12 cellular contexts compared by ENCODE assay signal in the genomic region with DNA sequence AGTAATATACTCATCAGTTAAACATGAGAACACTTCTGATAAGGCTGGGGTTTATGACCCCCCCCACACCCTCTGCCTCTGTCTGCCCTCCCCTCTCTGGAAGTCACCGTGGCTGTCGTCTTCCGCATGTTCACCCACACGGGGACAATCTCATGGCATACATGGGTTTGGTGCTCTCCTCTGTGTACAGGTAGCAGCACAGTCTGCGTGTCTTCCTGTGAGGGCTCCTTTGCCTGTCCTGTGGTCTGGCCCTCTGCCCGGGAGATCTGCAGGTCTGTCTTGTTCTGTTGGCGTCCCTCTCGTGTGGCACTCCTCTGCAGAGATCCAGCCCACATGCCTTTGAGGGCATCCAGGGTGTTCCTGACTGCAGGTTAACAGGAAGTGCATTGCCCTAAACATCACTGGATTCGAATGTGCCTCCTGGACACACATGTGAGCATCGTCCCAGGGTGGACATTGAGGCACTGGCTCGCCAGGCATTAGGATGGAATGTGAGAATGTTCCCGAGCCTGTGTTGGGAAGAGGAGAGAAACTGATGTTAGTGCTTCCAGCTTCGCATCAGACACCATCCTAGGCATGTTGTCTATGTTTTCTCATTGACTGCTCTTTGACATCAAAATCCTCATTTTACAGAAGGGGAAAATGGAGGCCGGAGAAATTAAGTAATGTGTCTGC. TPM values are rescaled to one million over a fixed set of nuclear protein-coding genes. Genes with fewer than 3 reads are reported as not detected.
DNase-seq lines count a peak whose midpoint lies in the region; ATAC-seq and TF ChIP-seq lines count a peak whose summit lies in the region.
"Had no signal": no experiment of that assay in that cellular context is flagged by ENCODE, and none has a peak within 500 bp of the region (broad histone marks: within the 10 kb centered on the region; RNA-seq: fewer than 3 reads in every experiment).

No MANE protein-coding gene starts in this region.

- peak; percentile 16 for DNase-seq in stimulated activated CD4-positive, alpha-beta T cell treated with anti-CD3 and anti-CD28 coated beads, Interleukin-12 subunit alpha, Interleukin-12 subunit beta, amount 100 ng/mL, for 4 hours
- no peak for DNase-seq in stimulated activated CD4-positive, alpha-beta T cell treated with anti-CD3 and anti-CD28 coated beads, Interleukin-2, amount 100 ng/mL, for 48 hours
- peak; percentile 23 to 80 (median 59) for DNase-seq in naive thymus-derived CD8-positive, alpha-beta T cell
- DNase-seq in aorta (peak in 1 of 2 donors; percentile 55), HT-29 (ENCODE audit: low spot score) (no peak), MG63 (no peak)
- DNase-seq: COR-L47, NCI-H524 had no signal

- intact Hi-C loops in aorta (cut with DNase I): loop anchor here in 1 of 2 donors (5.0 kb wide), 1 partner anchor 50 kb away; no protein-coding TSS in a partner anchor

- H3K4me1 ChIP-seq in aorta (ENCODE audit: control insufficient read depth in 1 of 2, insufficient read depth in 2 of 2, low read length in 2 of 2): peaks cover 0 to 5% of the 10 kb centered on the region in 2 donors

- no peaks in the 10 kb centered on the region for H3K36me3 ChIP-seq in aorta (ENCODE audit: control insufficient read depth in 1 of 2, insufficient read depth in 2 of 2, low read length in 1 of 2)
- no peaks in the 10 kb centered on the region for H3K36me3 ChIP-seq in MG63
- H3K36me3 ChIP-seq: heart left ventricle had no signal

- 50 to 59% methylated on average over 14 of the region's 14 CpGs for WGBS in aorta, 2 donors

- H3K27ac ChIP-seq in aorta (ENCODE audit: low read depth in 1 of 2, low read length in 2 of 2): peak overlapping the region; percentile 86 to 95
- H3K27ac ChIP-seq: HL-60 had no signal

- peaks cover 2% of the 10 kb centered on the region for H3K27me3 Mint-ChIP-seq in brain
- H3K27me3 Mint-ChIP-seq in naive thymus-derived CD8-positive, alpha-beta T cell: no peaks in the 10 kb centered on the region

- POLR2A ChIA-PET in naive thymus-derived CD8-positive, alpha-beta T cell (lab: Charles Lee): interaction anchor here (0.7 to 1.0 kb wide), 3 partner anchors 9 to 139 kb away, joined by 3 read pairs; partner anchors contain the start of gene CYLD

- ATAC-seq in naive thymus-derived CD8-positive, alpha-beta T cell: peak; percentile 98
- ATAC-seq in aorta (ENCODE audit: low FRiP score) (no peak), HG03354 (IDR thresholded peaks at IDR 0.05; ENCODE audit: poor library complexity, severe bottlenecking, unreplicated experiment) (no peak)

- H3K4me3 ChIP-seq in aorta (ENCODE audit: low read length in 2 of 2) (no peak overlapping the region), MG63 (no peak overlapping the region)
- H3K4me3 ChIP-seq: heart left ventricle had no signal

- H3K9me3 ChIP-seq in aorta (ENCODE audit: control insufficient read depth, low read length) (no peaks in the 10 kb centered on the region), MG63 (no peaks in the 10 kb centered on the region)
- H3K9me3 ChIP-seq: heart left ventricle had no signal

- TF ChIP-seq CTCF in brain (conservative IDR thresholded peaks at IDR 0.05): no peak

- H3K27me3 ChIP-seq in aorta (ENCODE audit: control insufficient read depth in 1 of 2, insufficient read depth in 2 of 2, low read length in 1 of 2) (no peaks in the 10 kb centered on the region), MG63 (no peaks in the 10 kb centered on the region)
- H3K27me3 ChIP-seq: heart left ventricle had no signal

- H3K4me3 Mint-ChIP-seq in brain: no peak overlapping the region
- H3K4me3 Mint-ChIP-seq in naive thymus-derived CD8-positive, alpha-beta T cell: peak overlapping the region; percentile 34 to 84 (median 68)

- peaks cover 72% of the 10 kb centered on the region for H3K4me1 Mint-ChIP-seq in brain
- peaks cover 20 to 54% (median 39%) of the 10 kb centered on the region in 4 donors for H3K4me1 Mint-ChIP-seq in naive thymus-derived CD8-positive, alpha-beta T cell

- peak overlapping the region in 3 of 5 experiments; percentile 30 to 66 (median 36) for H3K27ac Mint-ChIP-seq in brain
- peak overlapping the region; percentile 28 to 89 (median 70) for H3K27ac Mint-ChIP-seq in naive thymus-derived CD8-positive, alpha-beta T cell

- H3K9me3 Mint-ChIP-seq in brain: no peaks in the 10 kb centered on the region
- no peaks in the 10 kb centered on the region for H3K9me3 Mint-ChIP-seq in naive thymus-derived CD8-positive, alpha-beta T cell

- no peaks in the 10 kb centered on the region for H3K36me3 Mint-ChIP-seq in brain
- no peaks in the 10 kb centered on the region for H3K36me3 Mint-ChIP-seq in naive thymus-derived CD8-positive, alpha-beta T cell

RNA-seq across cellular contexts. Expression of gene NKD1, which starts 54.5 kb away (rescaled TPM):
- 3.0 TPM for polyA plus RNA-seq in brain (ENCODE audit: insufficient read depth, low read depth, low replicate concordance)
- 1 to 10 TPM; 4.1 to 5.9 TPM for total RNA-seq in naive thymus-derived CD8-positive, alpha-beta T cell
- 1 to 10 TPM in 1 of 3 donors, under 1 TPM in 2; 0.07 to 1.4 (median 0.44) TPM for polyA plus RNA-seq in naive thymus-derived CD8-positive, alpha-beta T cell
- total RNA-seq in aorta: 10 to 100 TPM; 34.4 to 55.2 TPM
- polyA plus RNA-seq in aorta: 1 to 10 TPM; 5.1 to 7.6 TPM
- total RNA-seq in HT-29 (2014; rRNA removed; shearing (Covaris generic)): 0.10 and 0.13 TPM in 2 replicates
- total RNA-seq in MG63 (2014; rRNA removed; shearing (Covaris generic); ENCODE audit: low replicate concordance): 0.07 and 0.12 TPM in 2 replicates

Comparison
In these comparisons a context has a peak if more than half of its experiments do, and no peak if none do; other contexts are left out.
1. DNase-seq: peak in stimulated activated CD4-positive, alpha-beta T cell treated with anti-CD3 and anti-CD28 coated beads, Interleukin-12 subunit alpha, Interleukin-12 subunit beta, amount 100 ng/mL, for 4 hours (single experiment) and naive thymus-derived CD8-positive, alpha-beta T cell (10 of 10); none in stimulated activated CD4-positive, alpha-beta T cell treated with anti-CD3 and anti-CD28 coated beads, Interleukin-2, amount 100 ng/mL, for 48 hours (0 of 2), HT-29 (single experiment) and MG63 (single experiment).
2. H3K4me3 Mint-ChIP-seq: peak in naive thymus-derived CD8-positive, alpha-beta T cell (10 of 10); none in brain (0 of 5).
3. ATAC-seq: peak in naive thymus-derived CD8-positive, alpha-beta T cell (2 of 2); none in aorta (single experiment) and HG03354 (single experiment).
4. RNA of gene NKD1, which starts 54.5 kb away (total RNA-seq): 34.4 to 55.2 TPM in aorta; 4.1 to 5.9 TPM in naive thymus-derived CD8-positive, alpha-beta T cell, 0.10 to 0.13 TPM in HT-29 and 0.07 to 0.12 TPM in MG63; every median in the first group is over 4 times any median in the second.